In genomic region chr1:1721201-1721600, GRCh38 we compare ENCODE assay signal across 29 cellular contexts. TPM values are rescaled to one million over a fixed set of nuclear protein-coding genes. Genes with fewer than 3 reads are reported as not detected.
A peak's percentile ranks its signal among the peaks of the same experiment; 100 is the strongest.
DNase-seq lines count a peak whose midpoint lies in the region; ATAC-seq and TF ChIP-seq lines count a peak whose summit lies in the region.
"Had no signal": no experiment of that assay in that cellular context is flagged by ENCODE, and none has a peak within 500 bp of the region (broad histone marks: within the 10 kb centered on the region; RNA-seq: fewer than 3 reads in every experiment).

No MANE protein-coding gene starts in this region.

- H3K4me3 Mint-ChIP-seq in activated CD8-positive, alpha-beta memory T cell treated with anti-CD3 and anti-CD28 coated beads, Interleukin-2, amount 10 ng/mL, durations not matched to agents 7 days and 5 days, result no peak overlapping the region
- peak overlapping the region; percentile 11 for H3K4me3 Mint-ChIP-seq in CD8-positive, alpha-beta T cell
- no peak overlapping the region for H3K4me3 Mint-ChIP-seq in osteocyte (ENCODE audit: unreplicated experiment)
- H3K4me3 Mint-ChIP-seq: activated CD4-positive, alpha-beta memory T cell treated with anti-CD3 and anti-CD28 coated beads, Interleukin-2, amount 10 ng/mL, durations not matched to agents 7 days and 5 days; activated T-cell treated with anti-CD3 and anti-CD28 coated beads, Interleukin-2, amount 50 U/mL, for 72 hours; CD14-positive monocyte; GM23338; HFFc6; memory B cell had no signal

- intact Hi-C loops in CD8-positive, alpha-beta T cell (cut with DNase I, micrococcal nuclease), result loop anchor here (5.0 to 10.0 kb wide), 2 partner anchors 64 to 346 kb away; partner anchors contain the start of genes AURKAIP1 (in 1 of the 2) and CDK11B (in 1 of the 2)

- H3K4me3 ChIP-seq in CD8-positive, alpha-beta T cell (ENCODE audit: low read depth, low read length), result no peak overlapping the region
- H3K4me3 ChIP-seq in coronary artery, result no peak overlapping the region
- H3K4me3 ChIP-seq: GM23338, left lung, PC-9 had no signal

- CTCF ChIA-PET in activated CD8-positive, alpha-beta memory T cell treated with anti-CD3 and anti-CD28 coated beads, Interleukin-2, amount 10 ng/mL, durations not matched to agents 7 days and 5 days (lab: Charles Lee), result no interaction called here
- CTCF ChIA-PET in CD8-positive, alpha-beta T cell (lab: Charles Lee), result no interaction called here

- ATAC-seq in activated CD8-positive, alpha-beta memory T cell treated with anti-CD3 and anti-CD28 coated beads, Interleukin-2, amount 10 ng/mL, durations not matched to agents 7 days and 5 days, result no peak
- ATAC-seq in CD8-positive, alpha-beta T cell, result no peak
- no peak for ATAC-seq in GM18858 (IDR thresholded peaks at IDR 0.05; ENCODE audit: unreplicated experiment)
- ATAC-seq: activated T-cell treated with anti-CD3 and anti-CD28 coated beads, Interleukin-2, amount 50 U/mL, for 72 hours; GM23338; left lung; Right ventricle myocardium inferior; T-helper 17 cell had no signal

- H3K9me3 Mint-ChIP-seq in activated CD8-positive, alpha-beta memory T cell treated with anti-CD3 and anti-CD28 coated beads, Interleukin-2, amount 10 ng/mL, durations not matched to agents 7 days and 5 days (ENCODE audit: low read depth), result no peaks in the 10 kb centered on the region
- no peaks in the 10 kb centered on the region for H3K9me3 Mint-ChIP-seq in CD8-positive, alpha-beta T cell
- no peaks in the 10 kb centered on the region for H3K9me3 Mint-ChIP-seq in osteocyte (ENCODE audit: unreplicated experiment)
- H3K9me3 Mint-ChIP-seq: activated CD4-positive, alpha-beta memory T cell treated with anti-CD3 and anti-CD28 coated beads, Interleukin-2, amount 10 ng/mL, durations not matched to agents 7 days and 5 days; activated T-cell treated with anti-CD3 and anti-CD28 coated beads, Interleukin-2, amount 50 U/mL, for 72 hours; CD14-positive monocyte; GM23338; HFFc6; IgD-negative memory B cell; memory B cell had no signal

- H3K4me1 ChIP-seq in CD8-positive, alpha-beta T cell (ENCODE audit: insufficient read depth, low read length), result no peaks in the 10 kb centered on the region
- H3K4me1 ChIP-seq: left lung had no signal

- no peak overlapping the region for H3K27ac ChIP-seq in CD8-positive, alpha-beta T cell (ENCODE audit: low read depth, low read length)
- no peak overlapping the region for H3K27ac ChIP-seq in coronary artery
- H3K27ac ChIP-seq: left lung, PC-9 had no signal

- peak; percentile 7 for DNase-seq in activated CD8-positive, alpha-beta memory T cell treated with anti-CD3 and anti-CD28 coated beads for 24 hours
- no peak for DNase-seq in activated CD8-positive, alpha-beta memory T cell treated with anti-CD3 and anti-CD28 coated beads, Interleukin-2, amount 10 ng/mL, durations not matched to agents 7 days and 5 days
- DNase-seq in CD8-positive, alpha-beta T cell, result no peak
- DNase-seq in coronary artery (ENCODE audit: low spot score) (peak; percentile 4), osteocyte (ENCODE audit: extremely low spot score, unreplicated experiment) (peak; percentile 4), NCI-H82 treated with DMSO at 0.1 percent for 48 hours (lab: John Stamatoyannopoulos, UW; ENCODE audit: unreplicated experiment) (no peak), NCI-H1436 (lab: John Stamatoyannopoulos, UW) (no peak)
- DNase-seq: activated CD4-positive, alpha-beta memory T cell treated with anti-CD3 and anti-CD28 coated beads, Interleukin-2, amount 10 ng/mL, durations not matched to agents 7 days and 5 days; activated naive CD4-positive, alpha-beta T cell treated with Interleukin-2 at 50 U/mL for 16 hours; activated T-cell treated with anti-CD3 and anti-CD28 coated beads, Interleukin-2, amount 50 U/mL, for 72 hours; cortex of kidney; effector memory CD4-positive, alpha-beta T cell; erythroblast; HFFc6; NCI-H146; NCI-H345; NCI-H69; PC-9; SK-N-SH; stimulated activated CD4-positive, alpha-beta T cell treated with anti-CD3 and anti-CD28 coated beads, Interleukin-15, amount 100 ng/mL, for 24 hours; stimulated activated CD4-positive, alpha-beta T cell treated with anti-CD3 and anti-CD28 coated beads, Interleukin-4, amount 100 ng/mL, for 4 hours; T-helper 17 cell had no signal

- peaks cover 27% of the 10 kb centered on the region for H3K36me3 ChIP-seq in CD8-positive, alpha-beta T cell (ENCODE audit: insufficient read depth, low read length)

- no peak overlapping the region for H3K27ac Mint-ChIP-seq in activated CD8-positive, alpha-beta memory T cell treated with anti-CD3 and anti-CD28 coated beads, Interleukin-2, amount 10 ng/mL, durations not matched to agents 7 days and 5 days
- H3K27ac Mint-ChIP-seq in CD8-positive, alpha-beta T cell, result no peak overlapping the region
- no peak overlapping the region for H3K27ac Mint-ChIP-seq in osteocyte (ENCODE audit: unreplicated experiment)
- H3K27ac Mint-ChIP-seq: activated CD4-positive, alpha-beta memory T cell treated with anti-CD3 and anti-CD28 coated beads, Interleukin-2, amount 10 ng/mL, durations not matched to agents 7 days and 5 days; activated T-cell treated with anti-CD3 and anti-CD28 coated beads, Interleukin-2, amount 50 U/mL, for 72 hours; GM23338; HFFc6; memory B cell; T-helper 17 cell had no signal

- H3K9me3 ChIP-seq in CD8-positive, alpha-beta T cell (ENCODE audit: low read length), result no peaks in the 10 kb centered on the region
- H3K9me3 ChIP-seq: left lung, SK-N-SH had no signal

- H3K36me3 Mint-ChIP-seq in activated CD8-positive, alpha-beta memory T cell treated with anti-CD3 and anti-CD28 coated beads, Interleukin-2, amount 10 ng/mL, durations not matched to agents 7 days and 5 days, result peaks cover 26% of the 10 kb centered on the region
- H3K36me3 Mint-ChIP-seq in CD8-positive, alpha-beta T cell, result peaks cover 45% of the 10 kb centered on the region
- peaks cover 12% of the 10 kb centered on the region for H3K36me3 Mint-ChIP-seq in osteocyte (ENCODE audit: unreplicated experiment)

- H3K27me3 ChIP-seq in CD8-positive, alpha-beta T cell (ENCODE audit: insufficient read depth, low read length), result no peaks in the 10 kb centered on the region
- H3K27me3 ChIP-seq: left lung had no signal

- POLR2A ChIA-PET in CD8-positive, alpha-beta T cell (lab: Charles Lee), result no interaction called here

- H3K27me3 Mint-ChIP-seq in activated CD8-positive, alpha-beta memory T cell treated with anti-CD3 and anti-CD28 coated beads, Interleukin-2, amount 10 ng/mL, durations not matched to agents 7 days and 5 days, result no peaks in the 10 kb centered on the region
- no peaks in the 10 kb centered on the region for H3K27me3 Mint-ChIP-seq in CD8-positive, alpha-beta T cell (ENCODE audit: low read depth)
- no peaks in the 10 kb centered on the region for H3K27me3 Mint-ChIP-seq in osteocyte (ENCODE audit: unreplicated experiment)
- H3K27me3 Mint-ChIP-seq: activated CD4-positive, alpha-beta memory T cell treated with anti-CD3 and anti-CD28 coated beads, Interleukin-2, amount 10 ng/mL, durations not matched to agents 7 days and 5 days; memory B cell; T-helper 17 cell had no signal

- no peak for TF ChIP-seq CTCF in CD8-positive, alpha-beta T cell (IDR thresholded peaks at IDR 0.05)
- TF ChIP-seq CTCF in coronary artery (IDR thresholded peaks at IDR 0.05) (no peak), osteocyte (IDR thresholded peaks at IDR 0.05) (no peak)

- H3K4me1 Mint-ChIP-seq in activated CD8-positive, alpha-beta memory T cell treated with anti-CD3 and anti-CD28 coated beads, Interleukin-2, amount 10 ng/mL, durations not matched to agents 7 days and 5 days, result peaks cover 14% of the 10 kb centered on the region
- peaks cover 10% of the 10 kb centered on the region for H3K4me1 Mint-ChIP-seq in CD8-positive, alpha-beta T cell (ENCODE audit: low read depth)
- peaks cover 4% of the 10 kb centered on the region for H3K4me1 Mint-ChIP-seq in osteocyte (ENCODE audit: unreplicated experiment)
- H3K4me1 Mint-ChIP-seq: GM23338 had no signal

RNA-seq across cellular contexts. Expression of gene CDK11A, which starts 3.0 kb away (rescaled TPM):
- total RNA-seq in activated CD8-positive, alpha-beta memory T cell treated with anti-CD3 and anti-CD28 coated beads, Interleukin-2, amount 10 ng/mL, durations not matched to agents 7 days and 5 days, result 100 to 1,000 TPM in 1 of 2 experiments, 10 to 100 TPM in 1; 80.5 to 100 TPM
- 100 to 1,000 TPM; 252 to 280 TPM for total RNA-seq in CD8-positive, alpha-beta T cell
- total RNA-seq in osteocyte, result 44.2 and 51.3 TPM in 2 replicates

RNA-seq across cellular contexts. Expression of gene SLC35E2B, which starts 28.6 kb away (rescaled TPM):
- 10 to 100 TPM; 46.2 to 50.9 TPM for total RNA-seq in activated CD8-positive, alpha-beta memory T cell treated with anti-CD3 and anti-CD28 coated beads, Interleukin-2, amount 10 ng/mL, durations not matched to agents 7 days and 5 days
- total RNA-seq in CD8-positive, alpha-beta T cell, result 10 to 100 TPM; 30.0 to 32.4 TPM
- total RNA-seq in osteocyte, result 84.9 and 85.2 TPM in 2 replicates

RNA-seq across cellular contexts. Expression of gene NADK, which starts 57.1 kb away (rescaled TPM):
- 100 to 1,000 TPM in 1 of 2 experiments, 10 to 100 TPM in 1; 97.9 to 100 TPM for total RNA-seq in activated CD8-positive, alpha-beta memory T cell treated with anti-CD3 and anti-CD28 coated beads, Interleukin-2, amount 10 ng/mL, durations not matched to agents 7 days and 5 days
- 10 to 100 TPM; 15.4 to 16.7 TPM for total RNA-seq in CD8-positive, alpha-beta T cell
- total RNA-seq in osteocyte, result 75.2 and 84.3 TPM in 2 replicates

Comparison
In these comparisons a context has a peak if more than half of its experiments do, and no peak if none do; other contexts are left out.
1. DNase-seq: peak in activated CD8-positive, alpha-beta memory T cell treated with anti-CD3 and anti-CD28 coated beads for 24 hours (single experiment), coronary artery (single experiment) and osteocyte (single experiment); none in activated CD8-positive, alpha-beta memory T cell treated with anti-CD3 and anti-CD28 coated beads, Interleukin-2, amount 10 ng/mL, durations not matched to agents 7 days and 5 days (single experiment), CD8-positive, alpha-beta T cell (0 of 7), NCI-H82 treated with DMSO at 0.1 percent for 48 hours (single experiment) and NCI-H1436 (single experiment).